In the genomic region with DNA sequence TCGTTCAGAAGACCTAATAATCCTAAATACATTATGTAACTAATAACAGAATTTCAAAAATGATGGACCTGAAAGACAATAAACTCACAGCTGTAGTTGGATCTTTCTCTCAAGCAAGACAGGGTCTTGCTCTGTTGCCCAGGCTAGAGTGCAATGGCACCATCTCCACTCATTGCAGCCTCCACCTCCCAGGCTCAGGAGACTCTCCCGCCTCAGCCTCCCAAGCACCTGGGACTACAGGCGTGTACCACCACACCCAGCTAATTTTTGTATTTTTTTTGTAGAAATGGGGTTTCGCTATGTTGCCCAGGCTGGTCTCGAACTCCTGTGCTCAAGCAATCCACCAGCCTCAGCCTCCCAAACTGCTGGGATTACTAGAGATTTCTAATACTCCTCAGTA, we compare ENCODE assay signal across 1 cellular context. TPM values are rescaled to one million over a fixed set of nuclear protein-coding genes. Genes with fewer than 3 reads are reported as not detected.
"Had no signal": no experiment of that assay in that cellular context is flagged by ENCODE, and none has a peak within 500 bp of the region (broad histone marks: within the 10 kb centered on the region; RNA-seq: fewer than 3 reads in every experiment).

No MANE protein-coding gene starts in this region.

RNA-seq across cellular contexts. Expression of a gene that starts 46.2 kb away (rescaled TPM):
- polyA plus RNA-seq: naive thymus-derived CD4-positive, alpha-beta T cell had no signal
